In genomic region chr2:169734172-169734847, GRCh38 we compare ENCODE assay signal across 8 cellular contexts. TPM values are rescaled to one million over a fixed set of nuclear protein-coding genes. Genes with fewer than 3 reads are reported as not detected.
DNase-seq lines count a peak whose midpoint lies in the region; ATAC-seq and TF ChIP-seq lines count a peak whose summit lies in the region.

No MANE protein-coding gene starts in this region.

- peaks cover 12% of the 10 kb centered on the region for H3K27me3 Mint-ChIP-seq in activated B cell treated with CpG ODN at 0.5 μM for 24 hours

- under 1% methylated on average over 69 of the region's 69 CpGs for WGBS in HUES64

- H3K4me3 Mint-ChIP-seq in activated B cell treated with CpG ODN at 0.5 μM for 24 hours, result peak overlapping the region; percentile 77

- H3K9me3 ChIP-seq in HUES64 (ENCODE audit: insufficient read depth, low read depth, low read length) (no peaks in the 10 kb centered on the region), neuron (ENCODE audit: low read length) (no peaks in the 10 kb centered on the region)

- H3K27ac Mint-ChIP-seq in activated B cell treated with CpG ODN at 0.5 μM for 24 hours, result no peak overlapping the region

- intact Hi-C loops in activated B cell treated with CpG ODN at 0.5 μM for 24 hours (cut with micrococcal nuclease), result no loop called here

- no peaks in the 10 kb centered on the region for H3K36me3 Mint-ChIP-seq in activated B cell treated with CpG ODN at 0.5 μM for 24 hours (ENCODE audit: low read depth)

- POLR2A ChIA-PET in activated B cell treated with CpG ODN at 0.5 μM for 24 hours (lab: Charles Lee), result no interaction called here

- H3K9me3 Mint-ChIP-seq in activated B cell treated with CpG ODN at 0.5 μM for 24 hours, result no peaks in the 10 kb centered on the region

- H3K4me1 Mint-ChIP-seq in activated B cell treated with CpG ODN at 0.5 μM for 24 hours, result peaks cover 15% of the 10 kb centered on the region

- H3K27me3 ChIP-seq in HUES64 (ENCODE audit: insufficient read depth, low read length) (peaks cover 8% of the 10 kb centered on the region), neuron (ENCODE audit: insufficient read depth, low read length) (no peaks in the 10 kb centered on the region)

- H3K4me1 ChIP-seq in HUES64 (ENCODE audit: insufficient read depth, low read length) (peaks cover 29% of the 10 kb centered on the region), neuron (ENCODE audit: insufficient read depth, low read length) (peaks cover 26% of the 10 kb centered on the region)

- peak; percentile 49 for DNase-seq in DMS79 treated with DMSO at 0.1 percent for 48 hours (lab: John Stamatoyannopoulos, UW)
- DNase-seq in DMS79 (lab: John Stamatoyannopoulos, UW), result no peak
- DNase-seq in activated B cell treated with CpG ODN at 0.5 μM for 24 hours, result peak; percentile 21
- DNase-seq in fibroblast of peridontal ligament (ENCODE audit: extremely low read depth), result peak; percentile 4
- no peak for DNase-seq in HUDEP-2 (lab: John Stamatoyannopoulos, UW; ENCODE audit: unreplicated experiment in 76 of 76)

- H3K4me3 ChIP-seq in HUES64 (ENCODE audit: low read length) (peak overlapping the region; percentile 97), neuron (ENCODE audit: low read length) (peak overlapping the region; percentile 87)

- peak overlapping the region; percentile 41 for H2AFZ ChIP-seq in neuron (ENCODE audit: low read depth, low read length)

- CTCF ChIA-PET in activated B cell treated with CpG ODN at 0.5 μM for 24 hours (lab: Charles Lee), result no interaction called here

- no peak for TF ChIP-seq CTCF in activated B cell treated with CpG ODN at 0.5 μM for 24 hours (IDR thresholded peaks at IDR 0.05)

- H3K36me3 ChIP-seq in HUES64 (ENCODE audit: insufficient read depth, low read length) (peaks cover 15% of the 10 kb centered on the region), neuron (ENCODE audit: insufficient read depth, low read length) (peaks cover 19% of the 10 kb centered on the region)

- H3K27ac ChIP-seq in HUES64 (ENCODE audit: low read depth, low read length), result peak overlapping the region; percentile 74

- ATAC-seq in GM21528 (IDR thresholded peaks at IDR 0.05; ENCODE audit: low FRiP score, unreplicated experiment) (peak; percentile 51), activated B cell treated with CpG ODN at 0.5 μM for 24 hours (ENCODE audit: low read depth) (peak; percentile 30)

- H3K9ac ChIP-seq in HUES64 (ENCODE audit: low read depth, low read length), result peak overlapping the region; percentile 94

RNA-seq across cellular contexts. Expression of gene KLHL23, which starts 0.7 kb away (rescaled TPM):
- 44.3 TPM for polyA plus RNA-seq in HUES64 (2013, experiment 1 of 2)
- 49.3 TPM for polyA plus RNA-seq in HUES64 (2013, experiment 2 of 2)
- 2.1 and 2.6 TPM in 2 replicates for total RNA-seq in activated B cell treated with CpG ODN at 0.5 μM for 24 hours

RNA-seq across cellular contexts. Expression of gene PHOSPHO2, which starts 40.0 kb away (rescaled TPM):
- polyA plus RNA-seq in HUES64 (2013, experiment 1 of 2), result 6.8 TPM
- 8.8 TPM for polyA plus RNA-seq in HUES64 (2013, experiment 2 of 2)
- 3.2 and 6.3 TPM in 2 replicates for total RNA-seq in activated B cell treated with CpG ODN at 0.5 μM for 24 hours

RNA-seq across cellular contexts. Expression of gene CFAP210, which starts 40.1 kb away (rescaled TPM):
- polyA plus RNA-seq in HUES64 (2013, experiment 1 of 2), result 0.35 TPM
- polyA plus RNA-seq in HUES64 (2013, experiment 2 of 2), result 0.57 TPM
- total RNA-seq in activated B cell treated with CpG ODN at 0.5 μM for 24 hours, result not detected in 2 replicates

Comparison
In these comparisons a context has a peak if more than half of its experiments do, and no peak if none do; other contexts are left out.
1. DNase-seq: peak in DMS79 treated with DMSO at 0.1 percent for 48 hours (single experiment), activated B cell treated with CpG ODN at 0.5 μM for 24 hours (single experiment) and fibroblast of peridontal ligament (single experiment); none in DMS79 (single experiment) and HUDEP-2 (0 of 76).